ENCODE assay signal across 16 cellular contexts in the genomic region with DNA sequence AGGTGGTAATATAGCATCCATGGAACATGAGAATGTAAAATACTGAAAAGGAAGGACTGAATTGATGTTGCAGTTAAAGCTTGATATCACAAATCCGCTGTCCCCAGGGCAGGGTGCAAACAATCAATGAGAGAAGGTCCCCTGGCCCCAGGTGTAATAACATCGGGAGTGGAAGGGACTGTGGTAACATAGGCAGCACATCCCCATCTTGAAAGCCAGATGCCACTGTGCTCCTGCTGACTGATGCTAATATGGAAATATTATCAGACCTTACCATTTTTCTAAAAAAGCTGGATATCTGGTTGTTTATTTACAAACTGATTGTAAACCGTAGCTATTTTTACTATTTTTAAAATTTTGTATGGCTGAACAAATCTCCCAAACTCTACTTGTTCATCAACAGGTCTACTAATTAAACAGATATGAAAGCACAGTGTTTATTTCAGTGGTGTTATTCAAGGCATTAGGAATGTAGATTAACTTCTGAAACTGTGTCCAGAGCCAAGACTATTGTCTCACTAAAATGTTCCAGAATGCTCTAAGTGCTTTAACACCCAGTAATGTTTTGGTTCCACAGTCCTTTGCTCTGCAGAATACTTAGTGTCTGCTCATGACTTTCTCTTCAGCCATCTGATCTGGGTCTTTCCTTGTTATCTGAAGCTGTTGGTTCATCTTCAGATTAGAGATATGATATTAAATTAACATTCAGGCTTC.
DNase-seq lines count a peak whose midpoint lies in the region; ATAC-seq and TF ChIP-seq lines count a peak whose summit lies in the region.
"Had no signal": no experiment of that assay in that cellular context is flagged by ENCODE, and none has a peak within 500 bp of the region (broad histone marks: within the 10 kb centered on the region; RNA-seq: fewer than 3 reads in every experiment).

No MANE protein-coding gene starts in this region.

- intact Hi-C loops in heart left ventricle (cut with DNase I): loop anchor here in 4 of 10 donors (2.0 to 10.0 kb wide), 5 partner anchors 113 to 550 kb away; a partner anchor contains a TSS
- intact Hi-C loops in right cardiac atrium (cut with DNase I): no loop called here
- intact Hi-C loops in ovary (cut with DNase I): no loop called here

- ATAC-seq in heart left ventricle (peak; percentile 73 to 87 (median 82)), right cardiac atrium (peak; percentile 50 to 76), GM21717 (IDR thresholded peaks at IDR 0.05; ENCODE audit: unreplicated experiment) (no peak)
- ATAC-seq: A549, HepG2 had no signal

- WGBS in heart left ventricle, 4 donors: 55 to 67% (median 63%) methylated on average over 3 of the region's 3 CpGs
- 66% methylated on average over 3 of the region's 3 CpGs for WGBS in right cardiac atrium
- 77 to 88% (median 83%) methylated on average over 3 of the region's 3 CpGs for WGBS in ovary, 3 donors

- H3K9me3 ChIP-seq in HEK293 (ENCODE audit: control insufficient read depth, insufficient read depth, low read depth, low read length) (no peaks in the 10 kb centered on the region), heart left ventricle (no peaks in the 10 kb centered on the region), right cardiac atrium (ENCODE audit: control insufficient read depth, low read length) (no peaks in the 10 kb centered on the region), ovary (no peaks in the 10 kb centered on the region)
- H3K9me3 ChIP-seq: A549, BE2C had no signal

- no peak for TF ChIP-seq CTCF in HEK293 (tag by site-specific recombination; IDR thresholded peaks at IDR 0.05)
- TF ChIP-seq CTCF in heart left ventricle (IDR thresholded peaks at IDR 0.05): peak in 7 of 12 donors; percentile 11 to 38 (median 20)
- TF ChIP-seq CTCF in ovary (IDR thresholded peaks at IDR 0.05): no peak

- H3K27ac ChIP-seq in HEK293 (ENCODE audit: extremely low read depth, low read depth, low read length) (no peak overlapping the region), heart left ventricle (peak overlapping the region in 8 of 12 donors; percentile 27 to 67 (median 47)), right cardiac atrium (ENCODE audit: low read length) (no peak overlapping the region), ovary (no peak overlapping the region)
- H3K27ac ChIP-seq: A549, C4-2B had no signal

- H3K4me1 ChIP-seq in HEK293 (ENCODE audit: control insufficient read depth, insufficient read depth, low read length) (peaks cover 7% of the 10 kb centered on the region), heart left ventricle (peaks cover 0 to 67% (median 31%) of the 10 kb centered on the region in 12 donors), right cardiac atrium (ENCODE audit: control insufficient read depth, insufficient read depth, low read length) (peaks cover 7% of the 10 kb centered on the region), ovary (ENCODE audit: insufficient read depth) (peaks cover 1% of the 10 kb centered on the region)
- H3K4me1 ChIP-seq: A549, BE2C had no signal

- CTCF ChIA-PET in HEK293 (lab: Yijun Ruan, JAX): interaction anchor here (0.6 to 2.6 kb wide), 3 partner anchors 8 to 553 kb away, joined by 3 to 13 read pairs (median 3); no protein-coding TSS in a partner anchor

- H3K4me3 ChIP-seq in HEK293 (ENCODE audit: low read depth, low read length) (no peak overlapping the region), heart left ventricle (no peak overlapping the region), right cardiac atrium (ENCODE audit: low read length) (no peak overlapping the region), ovary (no peak overlapping the region)
- H3K4me3 ChIP-seq: A549 had no signal

- POLR2A ChIA-PET in HEK293 (lab: Yijun Ruan, JAX): no interaction called here

- DNase-seq in EH (ENCODE audit: low read depth) (peak; percentile 28), heart left ventricle (no peak), right cardiac atrium (no peak), ovary (no peak)
- no peak for DNase-seq in activated CD8-positive, alpha-beta memory T cell treated with anti-CD3 and anti-CD28 coated beads, Interleukin-2, amount 50 U/mL, for 4 hours
- DNase-seq: BE2C; CD4-positive, alpha-beta memory T cell; DMS79; EL; GOT3; H9 had no signal

- H3K36me3 ChIP-seq in HEK293 (ENCODE audit: control insufficient read depth in 2 of 2, insufficient read depth in 1 of 2, low read length in 2 of 2) (no peaks in the 10 kb centered on the region), heart left ventricle (no peaks in the 10 kb centered on the region), ovary (no peaks in the 10 kb centered on the region)
- H3K36me3 ChIP-seq: BE2C had no signal

- no peak for TF ChIP-seq POLR2A in heart left ventricle (IDR thresholded peaks at IDR 0.05)
- no peak for TF ChIP-seq POLR2A in ovary (IDR thresholded peaks at IDR 0.05)

- TF ChIP-seq EP300 in ovary (IDR thresholded peaks at IDR 0.05): no peak

- H3K27me3 ChIP-seq in heart left ventricle (no peaks in the 10 kb centered on the region), right cardiac atrium (ENCODE audit: control insufficient read depth, insufficient read depth) (no peaks in the 10 kb centered on the region), ovary (no peaks in the 10 kb centered on the region)
- H3K27me3 ChIP-seq: BE2C had no signal

TF ChIP-seq in HEK293, 187 proteins besides CTCF, POLR2A, EP300 and RAD21:
- TF ChIP-seq SCRT2 (tag by site-specific recombination; IDR thresholded peaks at IDR 0.05) (0 out of 2 replicates have a peak, but pooled peaks have one; percentile 38), FEZF1 (tag by site-specific recombination; IDR thresholded peaks at IDR 0.05) (no peak)
- TF ChIP-seq, protein P1, sequence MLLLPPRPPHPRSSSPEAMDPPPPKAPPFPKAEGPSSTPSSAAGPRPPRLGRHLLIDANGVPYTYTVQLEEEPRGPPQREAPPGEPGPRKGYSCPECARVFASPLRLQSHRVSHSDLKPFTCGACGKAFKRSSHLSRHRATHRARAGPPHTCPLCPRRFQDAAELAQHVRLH (tag by site-specific recombination; IDR thresholded peaks at IDR 0.05): no peak
TF ChIP-seq in HEK293: peak in this region for 1.

Comparison
In these comparisons a context has a peak if more than half of its experiments do, and no peak if none do; other contexts are left out.
1. H3K27ac ChIP-seq: peak in heart left ventricle (8 of 12); none in HEK293 (single experiment), right cardiac atrium (single experiment) and ovary (0 of 2).
2. CTCF ChIP-seq: peak in heart left ventricle (7 of 12); none in HEK293 (single experiment) and ovary (0 of 3).